In genomic region chr4:110119880-110120279, GRCh38 we compare ENCODE assay signal across 10 cellular contexts.
A peak's percentile ranks its signal among the peaks of the same experiment; 100 is the strongest.
DNase-seq lines count a peak whose midpoint lies in the region; ATAC-seq and TF ChIP-seq lines count a peak whose summit lies in the region.
"Had no signal": no experiment of that assay in that cellular context is flagged by ENCODE, and none has a peak within 500 bp of the region (broad histone marks: within the 10 kb centered on the region; RNA-seq: fewer than 3 reads in every experiment).

No MANE protein-coding gene starts in this region.

- peak; percentile 13 for DNase-seq in Caki2 (ENCODE audit: low read depth)
- peak; percentile 21 for DNase-seq in HT1080 (ENCODE audit: low read depth)
- no peak for DNase-seq in colonic mucosa
- no peak for DNase-seq in tibial artery
- no peak for DNase-seq in NCI-H69 (lab: John Stamatoyannopoulos, UW)
- no peak for DNase-seq in esophagus muscularis mucosa (ENCODE audit: extremely low spot score)
- DNase-seq: H7, NCI-H1105 treated with DMSO at 0.1 percent for 48 hours had no signal

- no peak for ATAC-seq in GM21723 (IDR thresholded peaks at IDR 0.05; ENCODE audit: unreplicated experiment)

- intact Hi-C loops in colonic mucosa (cut with DNase I) = no loop called here
- intact Hi-C loops in tibial artery (cut with DNase I; ENCODE audit: low total_unique reads) = no loop called here
- intact Hi-C loops in esophagus muscularis mucosa (cut with DNase I) = no loop called here

- H3K9ac ChIP-seq in colonic mucosa (ENCODE audit: low read depth in 2 of 2, low read length in 2 of 2) = no peak overlapping the region

- 100% methylated on average over 1 of the region's 1 CpG; no CpG with 5 or more reads in 1 of the 2 experiments for WGBS in mesodermal cell (ENCODE audit: insufficient coverage in 2 of 2), 2 experiments
- WGBS in esophagus muscularis mucosa = 88% methylated on average over 1 of the region's 1 CpG

- TF ChIP-seq EP300 in esophagus muscularis mucosa (IDR thresholded peaks at IDR 0.05) = no peak

- H3K36me3 ChIP-seq in colonic mucosa (no peaks in the 10 kb centered on the region), mesodermal cell (ENCODE audit: control insufficient read depth, insufficient read depth, low read length) (peaks cover 36% of the 10 kb centered on the region), tibial artery (no peaks in the 10 kb centered on the region), esophagus muscularis mucosa (no peaks in the 10 kb centered on the region)

- TF ChIP-seq POLR2A in esophagus muscularis mucosa (IDR thresholded peaks at IDR 0.05; ENCODE audit: low read depth) = no peak

- H3K27ac ChIP-seq in colonic mucosa (peak overlapping the region; percentile 19), mesodermal cell (ENCODE audit: low read depth, low read length, severe bottlenecking) (peak overlapping the region; percentile 16), tibial artery (no peak overlapping the region), esophagus muscularis mucosa (replicated peaks in 1 of 4) (no peak overlapping the region)

- TF ChIP-seq CTCF in colonic mucosa (IDR thresholded peaks at IDR 0.05) = no peak
- no peak for TF ChIP-seq CTCF in tibial artery (IDR thresholded peaks at IDR 0.05)
- TF ChIP-seq CTCF in esophagus muscularis mucosa (IDR thresholded peaks at IDR 0.05) = no peak

- H3K4me3 ChIP-seq in colonic mucosa (no peak overlapping the region), mesodermal cell (ENCODE audit: extremely low read depth, insufficient read depth, low read length, poor library complexity, severe bottlenecking) (no peak overlapping the region), tibial artery (no peak overlapping the region), esophagus muscularis mucosa (no peak overlapping the region)

- in situ Hi-C loops in Caki2 (cut with HindIII; ENCODE audit: low pct_unique_long_range_greater_than_20kb, low sequenced_read_pairs) = no loop called here

- H3K27me3 ChIP-seq in colonic mucosa (no peaks in the 10 kb centered on the region), tibial artery (no peaks in the 10 kb centered on the region), esophagus muscularis mucosa (no peaks in the 10 kb centered on the region)

- H3K9me3 ChIP-seq in colonic mucosa = no peaks in the 10 kb centered on the region
- H3K9me3 ChIP-seq in mesodermal cell (ENCODE audit: control insufficient read depth, low read length) = no peaks in the 10 kb centered on the region
- H3K9me3 ChIP-seq in tibial artery = no peaks in the 10 kb centered on the region
- H3K9me3 ChIP-seq in esophagus muscularis mucosa = no peaks in the 10 kb centered on the region

- H3K4me1 ChIP-seq in colonic mucosa (no peaks in the 10 kb centered on the region), mesodermal cell (ENCODE audit: control insufficient read depth, insufficient read depth, low read length, poor library complexity, severe bottlenecking) (peaks cover 7% of the 10 kb centered on the region), tibial artery (no peaks in the 10 kb centered on the region), esophagus muscularis mucosa (no peaks in the 10 kb centered on the region)

Comparison
In these comparisons a context has a peak if more than half of its experiments do, and no peak if none do; other contexts are left out.
1. DNase-seq: peak in Caki2 (single experiment) and HT1080 (single experiment); none in colonic mucosa (single experiment), tibial artery (0 of 2), NCI-H69 (single experiment) and esophagus muscularis mucosa (single experiment).
2. H3K27ac ChIP-seq: peak in colonic mucosa (single experiment) and mesodermal cell (single experiment); none in tibial artery (0 of 2) and esophagus muscularis mucosa (0 of 4).